8 cellular contexts compared by ENCODE assay signal in the genomic region with DNA sequence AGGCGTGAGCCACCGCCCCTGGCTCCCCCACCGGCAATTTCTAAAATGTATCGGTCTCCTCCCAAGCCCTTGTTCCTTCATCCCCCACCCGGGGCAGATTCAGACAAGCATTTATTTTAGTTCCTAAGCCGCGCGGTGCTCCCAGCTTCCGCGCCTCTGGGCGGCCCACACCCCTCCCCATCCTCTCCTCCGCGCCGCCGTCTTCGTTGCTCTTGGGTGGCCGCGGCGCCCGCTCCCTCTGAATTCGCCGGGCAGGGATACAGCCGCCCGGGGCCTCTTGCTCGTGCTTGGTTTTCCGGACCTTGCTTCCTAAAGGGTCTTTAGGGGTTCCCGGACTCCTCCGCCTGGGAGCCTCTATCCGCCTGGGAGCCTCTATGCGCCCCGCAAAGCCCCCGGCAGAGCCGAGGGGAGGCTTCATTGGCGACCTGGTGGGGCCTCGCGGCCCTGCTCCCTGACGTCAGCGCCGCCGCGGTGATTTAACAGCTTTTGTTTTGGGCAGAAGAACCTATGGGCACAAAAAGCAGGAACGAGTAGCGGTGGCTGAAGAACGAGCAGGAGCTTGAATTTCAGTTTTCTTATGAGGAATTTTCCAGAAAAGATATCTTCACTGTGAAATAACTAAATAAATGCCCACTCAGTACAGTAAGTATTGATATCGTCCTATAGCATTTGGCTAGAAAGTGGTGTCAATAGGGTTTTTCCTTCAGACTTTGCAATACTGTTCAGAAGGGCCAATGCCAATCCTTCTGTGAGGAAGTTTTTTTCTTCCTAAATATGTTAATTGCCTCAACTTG. TPM values are rescaled to one million over a fixed set of nuclear protein-coding genes. Genes with fewer than 3 reads are reported as not detected.
A peak's percentile ranks its signal among the peaks of the same experiment; 100 is the strongest.
DNase-seq lines count a peak whose midpoint lies in the region; TF ChIP-seq lines count a peak whose summit lies in the region.

No MANE protein-coding gene starts in this region.

- peak overlapping the region; percentile 80 for H2BK12ac ChIP-seq in H9 (ENCODE audit: insufficient read length, low read depth, low read length)

- peaks cover 3% of the 10 kb centered on the region for H3K23me2 ChIP-seq in H9 (ENCODE audit: insufficient read length, low read depth, low read length, poor library complexity, severe bottlenecking)

- TF ChIP-seq POLR2A in testis (IDR thresholded peaks at IDR 0.05) = no peak

- H3K79me1 ChIP-seq in H9 (ENCODE audit: insufficient read depth, low read depth, low read length, poor library complexity, severe bottlenecking) = no peaks in the 10 kb centered on the region

- H3K9ac ChIP-seq in H9 (ENCODE audit: extremely low read depth, insufficient read length, low read length) (peak overlapping the region; percentile 77), SK-N-MC (ENCODE audit: insufficient read length) (peak overlapping the region; percentile 90)

- H4K5ac ChIP-seq in H9 (ENCODE audit: insufficient read length, low read depth, low read length) = no peak overlapping the region

- H3K27me3 Mint-ChIP-seq in H9 (ENCODE audit: low read depth) = no peaks in the 10 kb centered on the region
- peaks cover 2% of the 10 kb centered on the region for H3K27me3 Mint-ChIP-seq in activated naive CD4-positive, alpha-beta T cell treated with anti-CD3 and anti-CD28 coated beads, Interleukin-2, amount 50 U/mL, for 24 hours
- no peaks in the 10 kb centered on the region for H3K27me3 Mint-ChIP-seq in glutamatergic neuron (ENCODE audit: unreplicated experiment)

- peak overlapping the region; percentile 83 for H2BK120ac ChIP-seq in H9 (ENCODE audit: low read depth, low read length, poor library complexity, severe bottlenecking)

- H2BK5ac ChIP-seq in H9 (ENCODE audit: insufficient read length, low read length) = no peak overlapping the region

- H3K4me1 Mint-ChIP-seq in H9 = peaks cover 10 to 16% of the 10 kb centered on the region in 2 experiments
- peaks cover 18% of the 10 kb centered on the region for H3K4me1 Mint-ChIP-seq in activated naive CD4-positive, alpha-beta T cell treated with anti-CD3 and anti-CD28 coated beads, Interleukin-2, amount 50 U/mL, for 24 hours
- H3K4me1 Mint-ChIP-seq in glutamatergic neuron (ENCODE audit: low read depth, unreplicated experiment) = peaks cover 6% of the 10 kb centered on the region

- no peak overlapping the region for H3K56ac ChIP-seq in H9 (ENCODE audit: insufficient read length, low read depth, low read length)

- H3K4ac ChIP-seq in H9 (ENCODE audit: low read depth, low read length) = no peak overlapping the region; the same call in 1 of the 2 replicates

- no peak overlapping the region for H4K8ac ChIP-seq in H9 (replicated peaks; ENCODE audit: insufficient read length, low read depth, low read length)

- H3T11ph ChIP-seq in H9 (ENCODE audit: low read length) = peak overlapping the region; percentile 79

- peak overlapping the region; percentile 95 to 98 (median 97) for H3K27ac Mint-ChIP-seq in H9
- H3K27ac Mint-ChIP-seq in activated naive CD4-positive, alpha-beta T cell treated with anti-CD3 and anti-CD28 coated beads, Interleukin-2, amount 50 U/mL, for 24 hours = peak overlapping the region; percentile 97
- peak overlapping the region; percentile 99 for H3K27ac Mint-ChIP-seq in glutamatergic neuron (ENCODE audit: unreplicated experiment)

- WGBS in H9 (ENCODE audit: extremely low coverage, insufficient read length, low lambda C conversion rate) = no CpG with 5 or more reads among the region's 45 CpGs
- WGBS in testis, 2 donors = 1% methylated on average over 45 of the region's 45 CpGs

- H3K27me3 ChIP-seq in H9 (ENCODE audit: insufficient read depth, low read length) (no peaks in the 10 kb centered on the region), osteoblast (ENCODE audit: insufficient read depth, low read length) (no peaks in the 10 kb centered on the region), testis (no peaks in the 10 kb centered on the region)

- H2AFZ ChIP-seq in H9 (ENCODE audit: low read length) = peak overlapping the region; percentile 18
- peak overlapping the region; percentile 91 for H2AFZ ChIP-seq in osteoblast (ENCODE audit: low read length)

- H3K23ac ChIP-seq in H9 (ENCODE audit: insufficient read length, low read depth, low read length) = no peak overlapping the region

- H2BK20ac ChIP-seq in H9 (ENCODE audit: low read depth, low read length, poor library complexity, severe bottlenecking) = no peak overlapping the region

- peak overlapping the region; percentile 87 to 89 for H3K4me3 Mint-ChIP-seq in H9
- peak overlapping the region; percentile 91 for H3K4me3 Mint-ChIP-seq in activated naive CD4-positive, alpha-beta T cell treated with anti-CD3 and anti-CD28 coated beads, Interleukin-2, amount 50 U/mL, for 24 hours
- peak overlapping the region; percentile 97 for H3K4me3 Mint-ChIP-seq in glutamatergic neuron (ENCODE audit: unreplicated experiment)

- H3K27ac ChIP-seq in H9 (ENCODE audit: insufficient read length, low read depth, low read length) (peak overlapping the region; percentile 47), SK-N-MC (peak overlapping the region; percentile 92), osteoblast (ENCODE audit: low read depth, low read length) (peak overlapping the region; percentile 90), testis (peak overlapping the region; percentile 95 to 97)

- H3K36me3 ChIP-seq in SK-N-MC (ENCODE audit: insufficient read depth, low read length) (no peaks in the 10 kb centered on the region), osteoblast (ENCODE audit: insufficient read depth, low read length) (no peaks in the 10 kb centered on the region), testis (ENCODE audit: low read depth, missing control alignments) (no peaks in the 10 kb centered on the region)

- H4K20me1 ChIP-seq in H9 (ENCODE audit: control insufficient read depth, insufficient read depth, insufficient read length) (no peaks in the 10 kb centered on the region), osteoblast (ENCODE audit: insufficient read depth, low read length) (no peaks in the 10 kb centered on the region)

- peak overlapping the region; percentile 99 for H3K18ac ChIP-seq in H9 (ENCODE audit: insufficient read length, low read depth, low read length)

- H2BK15ac ChIP-seq in H9 (ENCODE audit: low read depth, low read length) = no peak overlapping the region

- H3K79me2 ChIP-seq in H9 (ENCODE audit: insufficient read depth, low read length) = no peaks in the 10 kb centered on the region
- no peaks in the 10 kb centered on the region for H3K79me2 ChIP-seq in osteoblast (ENCODE audit: insufficient read depth, low read length)

- intact Hi-C loops in testis (cut with DNase I; ENCODE audit: low total_unique reads) = no loop called here

- H3K9me3 ChIP-seq in H9 (ENCODE audit: control insufficient read depth, low read depth, low read length) (no peaks in the 10 kb centered on the region), SK-N-MC (ENCODE audit: low read depth, low read length) (no peaks in the 10 kb centered on the region), osteoblast (ENCODE audit: low read depth, low read length) (no peaks in the 10 kb centered on the region), testis (no peaks in the 10 kb centered on the region)

- no peak overlapping the region for H4K91ac ChIP-seq in H9 (ENCODE audit: insufficient read length, low read depth, low read length)

- H3K9me3 Mint-ChIP-seq in H9 (no peaks in the 10 kb centered on the region), glutamatergic neuron (ENCODE audit: unreplicated experiment) (peaks cover 9% of the 10 kb centered on the region)
- no peaks in the 10 kb centered on the region for H3K9me3 Mint-ChIP-seq in activated naive CD4-positive, alpha-beta T cell treated with anti-CD3 and anti-CD28 coated beads, Interleukin-2, amount 50 U/mL, for 24 hours

- peak overlapping the region; percentile 80 for H3K4me2 ChIP-seq in H9 (ENCODE audit: insufficient read depth, insufficient read length, low read length)
- peak overlapping the region; percentile 91 for H3K4me2 ChIP-seq in osteoblast (ENCODE audit: insufficient read depth, low read length)

- in situ Hi-C loops in G401 (cut with HindIII; ENCODE audit: low sequenced_read_pairs) = no loop called here

- H2AK5ac ChIP-seq in H9 (ENCODE audit: insufficient read length, low read length) = no peak overlapping the region

- TF ChIP-seq CTCF in H9 (conservative IDR thresholded peaks at IDR 0.05) (no peak), glutamatergic neuron (IDR thresholded peaks at IDR 0.05; ENCODE audit: partially characterized antibody, unreplicated experiment) (no peak), osteoblast (IDR thresholded peaks at IDR 0.05; ENCODE audit: extremely low read depth, low read depth, low read length) (no peak), testis (IDR thresholded peaks at IDR 0.05) (peak in 2 of 3 experiments; percentile 20 to 38)

- peak; percentile 82 for DNase-seq in G401 (ENCODE audit: low spot score)
- DNase-seq in H9 = peak; percentile 85
- peak; percentile 79 for DNase-seq in M059J (ENCODE audit: low read depth)
- no peak for DNase-seq in SK-N-MC (ENCODE audit: low read depth, low spot score)
- peak; percentile 85 for DNase-seq in glutamatergic neuron
- DNase-seq in osteoblast (ENCODE audit: insufficient read length, low spot score, missing footprints) = peak; percentile 89
- peak; percentile 89 for DNase-seq in testis

- peak overlapping the region; percentile 98 for H3K14ac ChIP-seq in H9 (ENCODE audit: insufficient read depth, low read length)

- H3K36me3 Mint-ChIP-seq in H9 (ENCODE audit: insufficient read depth in 1 of 3, low read depth in 3 of 3) (no peaks in the 10 kb centered on the region), glutamatergic neuron (ENCODE audit: unreplicated experiment) (no peaks in the 10 kb centered on the region)
- no peaks in the 10 kb centered on the region for H3K36me3 Mint-ChIP-seq in activated naive CD4-positive, alpha-beta T cell treated with anti-CD3 and anti-CD28 coated beads, Interleukin-2, amount 50 U/mL, for 24 hours

- H3K4me1 ChIP-seq in H9 (ENCODE audit: insufficient read depth, low read length) (no peaks in the 10 kb centered on the region), osteoblast (ENCODE audit: insufficient read depth, low read length) (peaks cover 11% of the 10 kb centered on the region), testis (peaks cover 7% of the 10 kb centered on the region)

- H3K4me3 ChIP-seq in SK-N-MC (peak overlapping the region; percentile 93), osteoblast (ENCODE audit: insufficient read depth, low read length) (peak overlapping the region; percentile 80), testis (peak overlapping the region; percentile 66 to 75)

RNA-seq across cellular contexts. Expression of a gene that starts 37.3 kb away (rescaled TPM):
- 72.1 and 77.8 TPM in 2 replicates for total RNA-seq in G401 (2014; rRNA removed; shearing (Covaris generic))
- total RNA-seq in H9 (2021) (60.1 and 61.5 TPM in 2 replicates), glutamatergic neuron (ENCODE audit: unreplicated experiment) (86.6 TPM), osteoblast (56.1 and 64.5 TPM in 2 replicates), testis (100 to 1,000 TPM in 1 of 2 donors, 10 to 100 TPM in 1; 87.5 to 108 TPM)
- 41.5 and 53.7 TPM in 2 replicates for total RNA-seq in M059J (2014; rRNA removed; shearing (Covaris generic))
- polyA plus RNA-seq in testis (ENCODE audit: insufficient read depth, low read depth, low replicate concordance) = 103 TPM

RNA-seq across cellular contexts. Expression of a gene that starts 37.5 kb away (rescaled TPM):
- 0.98 and 3.4 TPM in 2 replicates for total RNA-seq in G401 (2014; rRNA removed; shearing (Covaris generic))
- total RNA-seq in H9 (2021) (4.0 and 4.7 TPM in 2 replicates), glutamatergic neuron (ENCODE audit: unreplicated experiment) (2.0 TPM), osteoblast (2.1 and 2.5 TPM in 2 replicates), testis (10 to 100 TPM; 20.6 to 31.7 TPM)
- not detected in 2 replicates for total RNA-seq in M059J (2014; rRNA removed; shearing (Covaris generic))
- 61.3 TPM for polyA plus RNA-seq in testis (ENCODE audit: insufficient read depth, low read depth, low replicate concordance)

Comparison
In these comparisons a context has a peak if more than half of its experiments do, and no peak if none do; other contexts are left out.
1. CTCF ChIP-seq: peak in testis (2 of 3); none in H9 (single experiment), glutamatergic neuron (single experiment) and osteoblast (single experiment).
2. Peak in every context shown above with its lines, with median percentiles within 50 percentile points of each other: H3K27ac ChIP-seq, H3K27ac Mint-ChIP-seq, H3K4me3 Mint-ChIP-seq and H3K4me3 ChIP-seq.